ENCODE assay signal across 11 cellular contexts in genomic region chr19:39297931-39298634, GRCh38. TPM values are rescaled to one million over a fixed set of nuclear protein-coding genes. Genes with fewer than 3 reads are reported as not detected.
DNase-seq lines count a peak whose midpoint lies in the region; ATAC-seq lines count a peak whose summit lies in the region.
"Had no signal": no experiment of that assay in that cellular context is flagged by ENCODE, and none has a peak within 500 bp of the region (broad histone marks: within the 10 kb centered on the region; RNA-seq: fewer than 3 reads in every experiment).

No MANE protein-coding gene starts in this region.

- H3K27me3 ChIP-seq in H7 (ENCODE audit: control insufficient read depth, insufficient read depth, low read length) = peaks cover 4% of the 10 kb centered on the region; the same call in 1 of the 2 replicates

- no peaks in the 10 kb centered on the region for H3K9me3 Mint-ChIP-seq in activated CD8-positive, alpha-beta T cell treated with anti-CD3 and anti-CD28 coated beads, Interleukin-2, amount 10 ng/mL, durations not matched to agents 7 days and 5 days (ENCODE audit: insufficient read depth)

- H3K4me3 ChIP-seq in H7 (ENCODE audit: insufficient read depth, low read depth, low read length) = no peak overlapping the region

- H3K36me3 Mint-ChIP-seq in activated CD8-positive, alpha-beta T cell treated with anti-CD3 and anti-CD28 coated beads, Interleukin-2, amount 10 ng/mL, durations not matched to agents 7 days and 5 days (ENCODE audit: low read depth) = no peaks in the 10 kb centered on the region
- H3K36me3 Mint-ChIP-seq: brain had no signal

- H3K27me3 Mint-ChIP-seq in activated CD8-positive, alpha-beta T cell treated with anti-CD3 and anti-CD28 coated beads, Interleukin-2, amount 10 ng/mL, durations not matched to agents 7 days and 5 days (ENCODE audit: low read depth) = peaks cover 11% of the 10 kb centered on the region

- H3K4me3 Mint-ChIP-seq in activated CD8-positive, alpha-beta T cell treated with anti-CD3 and anti-CD28 coated beads, Interleukin-2, amount 10 ng/mL, durations not matched to agents 7 days and 5 days = peak overlapping the region; percentile 68
- H3K4me3 Mint-ChIP-seq: brain had no signal

- CTCF ChIA-PET in activated CD8-positive, alpha-beta T cell treated with anti-CD3 and anti-CD28 coated beads, Interleukin-2, amount 10 ng/mL, durations not matched to agents 7 days and 5 days (lab: Charles Lee) = interaction anchor here (1.2 kb wide), 1 partner anchor 176 kb away, joined by 3 read pairs; no protein-coding TSS in a partner anchor

- H3K4me1 Mint-ChIP-seq in activated CD8-positive, alpha-beta T cell treated with anti-CD3 and anti-CD28 coated beads, Interleukin-2, amount 10 ng/mL, durations not matched to agents 7 days and 5 days (ENCODE audit: low read depth) = peaks cover 60% of the 10 kb centered on the region
- H3K4me1 Mint-ChIP-seq: brain had no signal

- DNase-seq in MV-4-11 (lab: John Stamatoyannopoulos, UW) (peak; percentile 25), H7 (no peak), occipital lobe (lab: John Stamatoyannopoulos, UW) (no peak)
- DNase-seq in activated CD8-positive, alpha-beta T cell treated with anti-CD3 and anti-CD28 coated beads, Interleukin-2, amount 10 ng/mL, durations not matched to agents 7 days and 5 days = peak; percentile 90
- peak; percentile 63 for DNase-seq in central memory CD4-positive, alpha-beta T cell
- peak; percentile 6 for DNase-seq in stimulated activated CD8-positive, alpha-beta memory T cell treated with anti-CD3 and anti-CD28 coated beads, Interleukin-15, amount 100 ng/mL, for 24 hours (ENCODE audit: low read depth)
- DNase-seq: mammary epithelial cell, NCI-H446 had no signal

- peak overlapping the region; percentile 81 for H3K27ac Mint-ChIP-seq in activated CD8-positive, alpha-beta T cell treated with anti-CD3 and anti-CD28 coated beads, Interleukin-2, amount 10 ng/mL, durations not matched to agents 7 days and 5 days
- H3K27ac Mint-ChIP-seq: brain had no signal

- no peaks in the 10 kb centered on the region for H3K36me3 ChIP-seq in H7 (replicated peaks; ENCODE audit: control insufficient read depth, insufficient read depth, low read length)

- ATAC-seq in activated CD8-positive, alpha-beta T cell treated with anti-CD3 and anti-CD28 coated beads, Interleukin-2, amount 10 ng/mL, durations not matched to agents 7 days and 5 days = peak; percentile 94
- ATAC-seq in HG02938 (IDR thresholded peaks at IDR 0.05; ENCODE audit: unreplicated experiment) (no peak), HG03469 (IDR thresholded peaks at IDR 0.05; ENCODE audit: unreplicated experiment) (no peak)

- POLR2A ChIA-PET in activated CD8-positive, alpha-beta T cell treated with anti-CD3 and anti-CD28 coated beads, Interleukin-2, amount 10 ng/mL, durations not matched to agents 7 days and 5 days (lab: Charles Lee) = interaction anchor here (0.6 to 1.0 kb wide), 3 partner anchors 29 to 105 kb away, joined by 3 read pairs; no protein-coding TSS in a partner anchor

RNA-seq across cellular contexts. Expression of gene IFNL1, which starts 1.9 kb away (rescaled TPM):
- under 1 TPM in 1 of 2 experiments, not detected in 1; 0.29 TPM for total RNA-seq in activated CD8-positive, alpha-beta T cell treated with anti-CD3 and anti-CD28 coated beads, Interleukin-2, amount 10 ng/mL, durations not matched to agents 7 days and 5 days
- not detected in 2 replicates for total RNA-seq in H7 (2014; rRNA removed; shearing (Covaris generic))
- not detected for total RNA-seq in occipital lobe
- total RNA-seq: mammary epithelial cell had no signal

RNA-seq across cellular contexts. Expression of gene LRFN1, which starts 22.6 kb away (rescaled TPM):
- 1 to 10 TPM; 8.0 to 8.3 TPM for total RNA-seq in activated CD8-positive, alpha-beta T cell treated with anti-CD3 and anti-CD28 coated beads, Interleukin-2, amount 10 ng/mL, durations not matched to agents 7 days and 5 days
- 1.9 and 2.4 TPM in 2 replicates for total RNA-seq in H7 (2014; rRNA removed; shearing (Covaris generic))
- total RNA-seq in occipital lobe = 6.9 TPM

RNA-seq across cellular contexts. Expression of gene IFNL2, which starts 29.9 kb away (rescaled TPM):
- not detected for total RNA-seq in activated CD8-positive, alpha-beta T cell treated with anti-CD3 and anti-CD28 coated beads, Interleukin-2, amount 10 ng/mL, durations not matched to agents 7 days and 5 days
- not detected in 2 replicates for total RNA-seq in H7 (2014; rRNA removed; shearing (Covaris generic))
- not detected for total RNA-seq in occipital lobe
- total RNA-seq: mammary epithelial cell had no signal

RNA-seq across cellular contexts. Expression of gene GMFG, which starts 37.8 kb away (rescaled TPM):
- total RNA-seq in activated CD8-positive, alpha-beta T cell treated with anti-CD3 and anti-CD28 coated beads, Interleukin-2, amount 10 ng/mL, durations not matched to agents 7 days and 5 days = 100 to 1,000 TPM; 471 to 482 TPM
- 0.63 TPM in 1 of 2 replicates, not detected in the other for total RNA-seq in H7 (2014; rRNA removed; shearing (Covaris generic))
- 5.3 TPM for total RNA-seq in occipital lobe
- total RNA-seq: mammary epithelial cell had no signal

RNA-seq across cellular contexts. Expression of gene SAMD4B, which starts 44.1 kb away (rescaled TPM):
- 10 to 100 TPM; 43.7 to 44.5 TPM for total RNA-seq in activated CD8-positive, alpha-beta T cell treated with anti-CD3 and anti-CD28 coated beads, Interleukin-2, amount 10 ng/mL, durations not matched to agents 7 days and 5 days
- 113 and 122 TPM in 2 replicates for total RNA-seq in H7 (2014; rRNA removed; shearing (Covaris generic))
- 18.7 TPM for total RNA-seq in occipital lobe

Comparison
In these comparisons a context has a peak if more than half of its experiments do, and no peak if none do; other contexts are left out.
1. DNase-seq: peak in MV-4-11 (single experiment), activated CD8-positive, alpha-beta T cell treated with anti-CD3 and anti-CD28 coated beads, Interleukin-2, amount 10 ng/mL, durations not matched to agents 7 days and 5 days (single experiment), central memory CD4-positive, alpha-beta T cell (single experiment) and stimulated activated CD8-positive, alpha-beta memory T cell treated with anti-CD3 and anti-CD28 coated beads, Interleukin-15, amount 100 ng/mL, for 24 hours (single experiment); none in H7 (single experiment) and occipital lobe (single experiment).